8 cellular contexts compared by ENCODE assay signal in the genomic region with DNA sequence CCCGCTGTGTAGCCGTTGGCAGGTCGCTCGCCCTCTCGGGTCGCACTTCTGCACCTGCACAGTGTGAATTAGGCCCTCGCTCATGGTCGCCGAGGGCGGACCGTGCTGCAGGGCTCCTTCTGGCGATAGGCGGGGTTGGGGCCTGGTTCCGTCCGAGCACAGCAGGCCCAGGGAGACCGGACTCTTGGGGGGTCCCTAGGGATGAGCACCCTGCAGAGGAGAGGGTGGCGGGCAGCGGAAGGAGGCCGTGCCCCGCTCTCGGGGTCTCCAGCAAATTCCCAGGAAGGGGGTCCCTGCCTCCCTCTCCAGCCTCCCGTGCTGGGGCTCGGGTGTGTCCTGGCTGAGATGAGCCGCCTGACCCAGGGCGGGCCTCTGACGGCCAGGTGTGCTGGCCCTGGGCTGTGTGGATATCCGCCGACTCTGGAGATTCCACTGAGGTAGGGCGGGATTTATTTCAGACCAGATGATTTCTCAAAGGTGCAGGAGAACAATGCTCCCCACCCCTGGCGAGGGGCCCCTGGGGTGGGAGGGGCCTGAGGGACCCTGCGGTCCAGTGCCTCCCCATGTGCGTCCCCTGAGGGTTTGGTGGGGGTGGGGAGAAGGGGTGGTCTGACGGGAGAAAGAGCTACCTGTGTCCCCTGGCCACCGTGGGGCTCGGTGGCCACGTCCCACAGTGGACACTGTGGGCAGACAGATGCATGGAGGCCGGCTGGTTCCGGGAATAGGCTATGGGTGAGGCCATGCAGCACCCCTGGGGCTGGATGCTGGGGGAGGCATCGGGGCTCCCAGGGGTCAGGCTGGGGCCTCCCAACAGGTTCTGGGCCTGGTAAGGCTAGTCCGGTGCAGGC.
A peak's percentile ranks its signal among the peaks of the same experiment; 100 is the strongest.
DNase-seq lines count a peak whose midpoint lies in the region; ATAC-seq and TF ChIP-seq lines count a peak whose summit lies in the region.

No MANE protein-coding gene starts in this region.

- TF ChIP-seq POLR2A in NB4 (IDR thresholded peaks at IDR 0.05; ENCODE audit: extremely low read depth, insufficient read length): no peak

- peak; percentile 24 for DNase-seq in NB4 (ENCODE audit: low read depth)
- no peak for DNase-seq in fibroblast of pulmonary artery (ENCODE audit: low read depth)
- no peak for DNase-seq in retinal pigment epithelial cell (ENCODE audit: low read depth)
- no peak for DNase-seq in activated CD4-positive, CD25-positive, alpha-beta regulatory T cell treated with anti-CD3 and anti-CD28 coated beads, Interleukin-2, amount 50 U/mL, for 72 hours
- DNase-seq in 8988T: no peak
- DNase-seq in pons (ENCODE audit: low spot score): no peak

- TF ChIP-seq CTCF in NB4 (IDR thresholded peaks at IDR 0.05; ENCODE audit: low read depth, low read length): no peak
- no peak for TF ChIP-seq CTCF in fibroblast of pulmonary artery (IDR thresholded peaks at IDR 0.05; ENCODE audit: low read length, missing control alignments)
- TF ChIP-seq CTCF in retinal pigment epithelial cell (conservative IDR thresholded peaks at IDR 0.05; ENCODE audit: low read depth, low read length): no peak

- peak; percentile 2 for ATAC-seq in GM19324 (IDR thresholded peaks at IDR 0.05; ENCODE audit: low FRiP score, unreplicated experiment)
- no peak for ATAC-seq in HG03108 (IDR thresholded peaks at IDR 0.05; ENCODE audit: unreplicated experiment)

- no peak overlapping the region for H3K4me3 ChIP-seq in NB4 (ENCODE audit: low read depth, low read length)
- peak overlapping the region; percentile 45 for H3K4me3 ChIP-seq in fibroblast of pulmonary artery (replicated peaks; ENCODE audit: low read depth, low read length)
- H3K4me3 ChIP-seq in retinal pigment epithelial cell (ENCODE audit: low read length): peak overlapping the region; percentile 10
